Comparison of ENCODE assay signal across 1 cellular context in the genomic region with DNA sequence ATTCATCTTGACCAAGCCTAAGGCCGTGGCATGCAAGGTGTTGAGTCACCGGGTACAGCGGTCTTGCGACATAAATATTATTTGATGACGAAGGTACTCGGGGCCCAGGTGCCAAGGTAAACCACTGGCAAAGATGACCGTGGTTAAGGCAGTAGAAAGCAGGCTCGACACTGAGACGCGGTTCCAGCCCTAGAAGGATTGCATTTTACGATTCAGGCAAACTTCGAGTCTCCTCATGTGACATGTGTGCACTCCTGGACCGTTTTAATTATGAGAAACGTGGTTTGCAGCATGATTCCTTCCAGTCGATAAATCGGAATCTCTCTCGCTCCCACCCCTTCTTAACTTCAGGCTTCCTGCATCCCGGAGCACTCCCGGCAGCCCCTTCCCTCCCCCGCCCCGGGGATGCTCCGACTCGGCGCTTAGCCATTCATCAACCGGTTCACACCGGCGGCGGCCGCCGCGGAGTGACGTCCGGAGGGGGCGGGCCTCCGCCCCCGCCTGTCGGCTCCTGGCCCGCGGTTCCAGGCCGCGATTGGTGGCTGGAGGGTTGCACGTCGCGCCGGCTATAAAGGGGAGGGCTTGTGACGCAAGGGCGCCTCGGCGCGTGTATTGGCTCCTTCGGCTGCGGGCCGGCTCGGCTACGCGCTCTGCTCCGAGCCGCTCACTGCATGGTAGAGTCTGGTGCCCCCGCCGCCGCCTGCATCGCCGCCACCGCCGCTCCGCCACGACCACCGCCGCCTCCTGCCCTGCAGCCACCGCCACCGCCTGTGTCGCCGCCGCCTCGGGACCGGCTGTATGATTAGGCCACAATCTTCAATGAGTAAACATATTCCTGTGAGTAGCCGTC.
TF ChIP-seq lines count a peak whose summit lies in the region.

A gene (plus strand): TSS at position 598 of the 850 bp plus-strand sequence.
A gene (plus strand): TSS at position 598 of the 850 bp plus-strand sequence. CDS start 4,401 bp downstream, outside the sequence.

TF ChIP-seq in GM12878, 131 proteins besides CTCF, POLR2A, EP300 and RAD21 (continued from another document and continues in another):
- TF ChIP-seq, protein P1, sequence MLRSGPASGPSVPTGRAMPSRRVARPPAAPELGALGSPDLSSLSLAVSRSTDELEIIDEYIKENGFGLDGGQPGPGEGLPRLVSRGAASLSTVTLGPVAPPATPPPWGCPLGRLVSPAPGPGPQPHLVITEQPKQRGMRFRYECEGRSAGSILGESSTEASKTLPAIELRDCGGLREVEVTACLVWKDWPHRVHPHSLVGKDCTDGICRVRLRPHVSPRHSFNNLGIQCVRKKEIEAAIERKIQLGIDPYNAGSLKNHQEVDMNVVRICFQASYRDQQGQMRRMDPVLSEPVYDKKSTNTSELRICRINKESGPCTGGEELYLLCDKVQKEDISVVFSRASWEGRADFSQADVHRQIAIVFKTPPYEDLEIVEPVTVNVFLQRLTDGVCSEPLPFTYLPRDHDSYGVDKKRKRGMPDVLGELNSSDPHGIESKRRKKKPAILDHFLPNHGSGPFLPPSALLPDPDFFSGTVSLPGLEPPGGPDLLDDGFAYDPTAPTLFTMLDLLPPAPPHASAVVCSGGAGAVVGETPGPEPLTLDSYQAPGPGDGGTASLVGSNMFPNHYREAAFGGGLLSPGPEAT (IDR thresholded peaks at IDR 0.05; ENCODE audit: low read depth) = peak; percentile 72
- TF ChIP-seq, protein P2, sequence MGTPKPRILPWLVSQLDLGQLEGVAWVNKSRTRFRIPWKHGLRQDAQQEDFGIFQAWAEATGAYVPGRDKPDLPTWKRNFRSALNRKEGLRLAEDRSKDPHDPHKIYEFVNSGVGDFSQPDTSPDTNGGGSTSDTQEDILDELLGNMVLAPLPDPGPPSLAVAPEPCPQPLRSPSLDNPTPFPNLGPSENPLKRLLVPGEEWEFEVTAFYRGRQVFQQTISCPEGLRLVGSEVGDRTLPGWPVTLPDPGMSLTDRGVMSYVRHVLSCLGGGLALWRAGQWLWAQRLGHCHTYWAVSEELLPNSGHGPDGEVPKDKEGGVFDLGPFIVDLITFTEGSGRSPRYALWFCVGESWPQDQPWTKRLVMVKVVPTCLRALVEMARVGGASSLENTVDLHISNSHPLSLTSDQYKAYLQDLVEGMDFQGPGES (IDR thresholded peaks at IDR 0.05) = 0 out of 2 replicates have a peak, but pooled peaks have one; percentile 56
- TF ChIP-seq RB1 (IDR thresholded peaks at IDR 0.05; ENCODE audit: borderline replicate concordance) = no peak; the same call in 1 of the 2 replicates
- TF ChIP-seq, protein P3, sequence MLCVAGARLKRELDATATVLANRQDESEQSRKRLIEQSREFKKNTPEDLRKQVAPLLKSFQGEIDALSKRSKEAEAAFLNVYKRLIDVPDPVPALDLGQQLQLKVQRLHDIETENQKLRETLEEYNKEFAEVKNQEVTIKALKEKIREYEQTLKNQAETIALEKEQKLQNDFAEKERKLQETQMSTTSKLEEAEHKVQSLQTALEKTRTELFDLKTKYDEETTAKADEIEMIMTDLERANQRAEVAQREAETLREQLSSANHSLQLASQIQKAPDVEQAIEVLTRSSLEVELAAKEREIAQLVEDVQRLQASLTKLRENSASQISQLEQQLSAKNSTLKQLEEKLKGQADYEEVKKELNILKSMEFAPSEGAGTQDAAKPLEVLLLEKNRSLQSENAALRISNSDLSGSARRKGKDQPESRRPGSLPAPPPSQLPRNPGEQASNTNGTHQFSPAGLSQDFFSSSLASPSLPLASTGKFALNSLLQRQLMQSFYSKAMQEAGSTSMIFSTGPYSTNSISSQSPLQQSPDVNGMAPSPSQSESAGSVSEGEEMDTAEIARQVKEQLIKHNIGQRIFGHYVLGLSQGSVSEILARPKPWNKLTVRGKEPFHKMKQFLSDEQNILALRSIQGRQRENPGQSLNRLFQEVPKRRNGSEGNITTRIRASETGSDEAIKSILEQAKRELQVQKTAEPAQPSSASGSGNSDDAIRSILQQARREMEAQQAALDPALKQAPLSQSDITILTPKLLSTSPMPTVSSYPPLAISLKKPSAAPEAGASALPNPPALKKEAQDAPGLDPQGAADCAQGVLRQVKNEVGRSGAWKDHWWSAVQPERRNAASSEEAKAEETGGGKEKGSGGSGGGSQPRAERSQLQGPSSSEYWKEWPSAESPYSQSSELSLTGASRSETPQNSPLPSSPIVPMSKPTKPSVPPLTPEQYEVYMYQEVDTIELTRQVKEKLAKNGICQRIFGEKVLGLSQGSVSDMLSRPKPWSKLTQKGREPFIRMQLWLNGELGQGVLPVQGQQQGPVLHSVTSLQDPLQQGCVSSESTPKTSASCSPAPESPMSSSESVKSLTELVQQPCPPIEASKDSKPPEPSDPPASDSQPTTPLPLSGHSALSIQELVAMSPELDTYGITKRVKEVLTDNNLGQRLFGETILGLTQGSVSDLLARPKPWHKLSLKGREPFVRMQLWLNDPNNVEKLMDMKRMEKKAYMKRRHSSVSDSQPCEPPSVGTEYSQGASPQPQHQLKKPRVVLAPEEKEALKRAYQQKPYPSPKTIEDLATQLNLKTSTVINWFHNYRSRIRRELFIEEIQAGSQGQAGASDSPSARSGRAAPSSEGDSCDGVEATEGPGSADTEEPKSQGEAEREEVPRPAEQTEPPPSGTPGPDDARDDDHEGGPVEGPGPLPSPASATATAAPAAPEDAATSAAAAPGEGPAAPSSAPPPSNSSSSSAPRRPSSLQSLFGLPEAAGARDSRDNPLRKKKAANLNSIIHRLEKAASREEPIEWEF (IDR thresholded peaks at IDR 0.05; ENCODE audit: insufficient replicate concordance, low read depth, low read length) = no peak
- TF ChIP-seq, protein P4, sequence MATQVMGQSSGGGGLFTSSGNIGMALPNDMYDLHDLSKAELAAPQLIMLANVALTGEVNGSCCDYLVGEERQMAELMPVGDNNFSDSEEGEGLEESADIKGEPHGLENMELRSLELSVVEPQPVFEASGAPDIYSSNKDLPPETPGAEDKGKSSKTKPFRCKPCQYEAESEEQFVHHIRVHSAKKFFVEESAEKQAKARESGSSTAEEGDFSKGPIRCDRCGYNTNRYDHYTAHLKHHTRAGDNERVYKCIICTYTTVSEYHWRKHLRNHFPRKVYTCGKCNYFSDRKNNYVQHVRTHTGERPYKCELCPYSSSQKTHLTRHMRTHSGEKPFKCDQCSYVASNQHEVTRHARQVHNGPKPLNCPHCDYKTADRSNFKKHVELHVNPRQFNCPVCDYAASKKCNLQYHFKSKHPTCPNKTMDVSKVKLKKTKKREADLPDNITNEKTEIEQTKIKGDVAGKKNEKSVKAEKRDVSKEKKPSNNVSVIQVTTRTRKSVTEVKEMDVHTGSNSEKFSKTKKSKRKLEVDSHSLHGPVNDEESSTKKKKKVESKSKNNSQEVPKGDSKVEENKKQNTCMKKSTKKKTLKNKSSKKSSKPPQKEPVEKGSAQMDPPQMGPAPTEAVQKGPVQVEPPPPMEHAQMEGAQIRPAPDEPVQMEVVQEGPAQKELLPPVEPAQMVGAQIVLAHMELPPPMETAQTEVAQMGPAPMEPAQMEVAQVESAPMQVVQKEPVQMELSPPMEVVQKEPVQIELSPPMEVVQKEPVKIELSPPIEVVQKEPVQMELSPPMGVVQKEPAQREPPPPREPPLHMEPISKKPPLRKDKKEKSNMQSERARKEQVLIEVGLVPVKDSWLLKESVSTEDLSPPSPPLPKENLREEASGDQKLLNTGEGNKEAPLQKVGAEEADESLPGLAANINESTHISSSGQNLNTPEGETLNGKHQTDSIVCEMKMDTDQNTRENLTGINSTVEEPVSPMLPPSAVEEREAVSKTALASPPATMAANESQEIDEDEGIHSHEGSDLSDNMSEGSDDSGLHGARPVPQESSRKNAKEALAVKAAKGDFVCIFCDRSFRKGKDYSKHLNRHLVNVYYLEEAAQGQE (IDR thresholded peaks at IDR 0.05; ENCODE audit: low read depth, low read length) = no peak
- no peak for TF ChIP-seq RELA (IDR thresholded peaks at IDR 0.05; ENCODE audit: borderline replicate concordance, partially characterized antibody)
- TF ChIP-seq, protein P5, sequence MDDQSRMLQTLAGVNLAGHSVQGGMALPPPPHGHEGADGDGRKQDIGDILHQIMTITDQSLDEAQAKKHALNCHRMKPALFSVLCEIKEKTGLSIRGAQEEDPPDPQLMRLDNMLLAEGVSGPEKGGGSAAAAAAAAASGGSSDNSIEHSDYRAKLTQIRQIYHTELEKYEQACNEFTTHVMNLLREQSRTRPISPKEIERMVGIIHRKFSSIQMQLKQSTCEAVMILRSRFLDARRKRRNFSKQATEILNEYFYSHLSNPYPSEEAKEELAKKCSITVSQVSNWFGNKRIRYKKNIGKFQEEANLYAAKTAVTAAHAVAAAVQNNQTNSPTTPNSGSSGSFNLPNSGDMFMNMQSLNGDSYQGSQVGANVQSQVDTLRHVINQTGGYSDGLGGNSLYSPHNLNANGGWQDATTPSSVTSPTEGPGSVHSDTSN (IDR thresholded peaks at IDR 0.05; ENCODE audit: insufficient replicate concordance, low read depth, low read length) = peak; percentile 46
- TF ChIP-seq MXI1 (IDR thresholded peaks at IDR 0.05; ENCODE audit: low read depth, low read length) = peak; percentile 62; the same call in 1 of the 2 replicates
- peak; percentile 67 for TF ChIP-seq ATF7 (IDR thresholded peaks at IDR 0.05; ENCODE audit: low read depth)
- peak; percentile 92 for TF ChIP-seq CREM (IDR thresholded peaks at IDR 0.05; ENCODE audit: low read depth)
- TF ChIP-seq MEF2B (IDR thresholded peaks at IDR 0.05; ENCODE audit: partially characterized antibody, poor library complexity, severe bottlenecking) = peak; percentile 76
- peak; percentile 91 for TF ChIP-seq IKZF1 (conservative IDR thresholded peaks at IDR 0.05)
- TF ChIP-seq, protein P6, sequence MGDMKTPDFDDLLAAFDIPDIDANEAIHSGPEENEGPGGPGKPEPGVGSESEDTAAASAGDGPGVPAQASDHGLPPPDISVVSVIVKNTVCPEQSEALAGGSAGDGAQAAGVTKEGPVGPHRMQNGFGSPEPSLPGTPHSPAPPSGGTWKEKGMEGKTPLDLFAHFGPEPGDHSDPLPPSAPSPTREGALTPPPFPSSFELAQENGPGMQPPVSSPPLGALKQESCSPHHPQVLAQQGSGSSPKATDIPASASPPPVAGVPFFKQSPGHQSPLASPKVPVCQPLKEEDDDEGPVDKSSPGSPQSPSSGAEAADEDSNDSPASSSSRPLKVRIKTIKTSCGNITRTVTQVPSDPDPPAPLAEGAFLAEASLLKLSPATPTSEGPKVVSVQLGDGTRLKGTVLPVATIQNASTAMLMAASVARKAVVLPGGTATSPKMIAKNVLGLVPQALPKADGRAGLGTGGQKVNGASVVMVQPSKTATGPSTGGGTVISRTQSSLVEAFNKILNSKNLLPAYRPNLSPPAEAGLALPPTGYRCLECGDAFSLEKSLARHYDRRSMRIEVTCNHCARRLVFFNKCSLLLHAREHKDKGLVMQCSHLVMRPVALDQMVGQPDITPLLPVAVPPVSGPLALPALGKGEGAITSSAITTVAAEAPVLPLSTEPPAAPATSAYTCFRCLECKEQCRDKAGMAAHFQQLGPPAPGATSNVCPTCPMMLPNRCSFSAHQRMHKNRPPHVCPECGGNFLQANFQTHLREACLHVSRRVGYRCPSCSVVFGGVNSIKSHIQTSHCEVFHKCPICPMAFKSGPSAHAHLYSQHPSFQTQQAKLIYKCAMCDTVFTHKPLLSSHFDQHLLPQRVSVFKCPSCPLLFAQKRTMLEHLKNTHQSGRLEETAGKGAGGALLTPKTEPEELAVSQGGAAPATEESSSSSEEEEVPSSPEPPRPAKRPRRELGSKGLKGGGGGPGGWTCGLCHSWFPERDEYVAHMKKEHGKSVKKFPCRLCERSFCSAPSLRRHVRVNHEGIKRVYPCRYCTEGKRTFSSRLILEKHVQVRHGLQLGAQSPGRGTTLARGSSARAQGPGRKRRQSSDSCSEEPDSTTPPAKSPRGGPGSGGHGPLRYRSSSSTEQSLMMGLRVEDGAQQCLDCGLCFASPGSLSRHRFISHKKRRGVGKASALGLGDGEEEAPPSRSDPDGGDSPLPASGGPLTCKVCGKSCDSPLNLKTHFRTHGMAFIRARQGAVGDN (IDR thresholded peaks at IDR 0.05) = peak; percentile 48
- peak; percentile 20; the same call in 1 of the 2 replicates for TF ChIP-seq LARP7 (IDR thresholded peaks at IDR 0.05)
- no peak for TF ChIP-seq NR2F1 (conservative IDR thresholded peaks at IDR 0.05)
- TF ChIP-seq FOS (IDR thresholded peaks at IDR 0.05; ENCODE audit: borderline replicate concordance, extremely low read depth, insufficient read length) = no peak
- peak; percentile 65; the same call in 1 of the 2 replicates for TF ChIP-seq MTA2 (IDR thresholded peaks at IDR 0.05; ENCODE audit: low read depth)
- TF ChIP-seq SMAD5 (IDR thresholded peaks at IDR 0.05; ENCODE audit: low read depth) = peak; percentile 80
- peak; percentile 69; the same call in 1 of the 2 replicates for TF ChIP-seq EED (IDR thresholded peaks at IDR 0.05; ENCODE audit: low read depth)
- 0 out of 2 replicates have a peak, but pooled peaks have one; percentile 10 for TF ChIP-seq FOXM1 (IDR thresholded peaks at IDR 0.05; ENCODE audit: low read depth, low read length)
- peak; percentile 80 to 84 for TF ChIP-seq IKZF2 (IDR thresholded peaks at IDR 0.05)
- TF ChIP-seq POU2F2 (IDR thresholded peaks at IDR 0.05; ENCODE audit: borderline replicate concordance, low read depth, low read length) = peak; percentile 45; the same call in 1 of the 3 replicates
- peak; percentile 84; the same call in 1 of the 2 replicates for TF ChIP-seq CHD1 (IDR thresholded peaks at IDR 0.05; ENCODE audit: low read depth, low read length)
- TF ChIP-seq RFX5 (IDR thresholded peaks at IDR 0.05; ENCODE audit: low read depth, low read length) = peak; percentile 83
- peak; percentile 68 for TF ChIP-seq PML (IDR thresholded peaks at IDR 0.05; ENCODE audit: low read length)
- no peak for TF ChIP-seq CHD4 (IDR thresholded peaks at IDR 0.05)
- 0 out of 2 replicates have a peak, but pooled peaks have one; percentile 15 for TF ChIP-seq ZSCAN29 (IDR thresholded peaks at IDR 0.05)
- peak; percentile 36 to 100 for TF ChIP-seq EGR1 (IDR thresholded peaks at IDR 0.05; ENCODE audit: borderline replicate concordance in 1 of 2, low read depth in 2 of 2, low read length in 2 of 2)
- TF ChIP-seq TARDBP (IDR thresholded peaks at IDR 0.05; ENCODE audit: borderline replicate concordance) = 0 out of 2 replicates have a peak, but pooled peaks have one; percentile 20
- 0 out of 2 replicates have a peak, but pooled peaks have one; percentile 28 for TF ChIP-seq HDGF (IDR thresholded peaks at IDR 0.05)
- 0 out of 2 replicates have a peak, but pooled peaks have one; percentile 3 for TF ChIP-seq BCL11A (IDR thresholded peaks at IDR 0.05; ENCODE audit: low read depth, low read length)
- TF ChIP-seq ZBED1 (IDR thresholded peaks at IDR 0.05; ENCODE audit: borderline replicate concordance) = peak; percentile 35; the same call in 1 of the 2 replicates
- TF ChIP-seq, protein P7, sequence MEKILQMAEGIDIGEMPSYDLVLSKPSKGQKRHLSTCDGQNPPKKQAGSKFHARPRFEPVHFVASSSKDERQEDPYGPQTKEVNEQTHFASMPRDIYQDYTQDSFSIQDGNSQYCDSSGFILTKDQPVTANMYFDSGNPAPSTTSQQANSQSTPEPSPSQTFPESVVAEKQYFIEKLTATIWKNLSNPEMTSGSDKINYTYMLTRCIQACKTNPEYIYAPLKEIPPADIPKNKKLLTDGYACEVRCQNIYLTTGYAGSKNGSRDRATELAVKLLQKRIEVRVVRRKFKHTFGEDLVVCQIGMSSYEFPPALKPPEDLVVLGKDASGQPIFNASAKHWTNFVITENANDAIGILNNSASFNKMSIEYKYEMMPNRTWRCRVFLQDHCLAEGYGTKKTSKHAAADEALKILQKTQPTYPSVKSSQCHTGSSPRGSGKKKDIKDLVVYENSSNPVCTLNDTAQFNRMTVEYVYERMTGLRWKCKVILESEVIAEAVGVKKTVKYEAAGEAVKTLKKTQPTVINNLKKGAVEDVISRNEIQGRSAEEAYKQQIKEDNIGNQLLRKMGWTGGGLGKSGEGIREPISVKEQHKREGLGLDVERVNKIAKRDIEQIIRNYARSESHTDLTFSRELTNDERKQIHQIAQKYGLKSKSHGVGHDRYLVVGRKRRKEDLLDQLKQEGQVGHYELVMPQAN (conservative IDR thresholded peaks at IDR 0.05) = peak; percentile 54
